In genomic region chr14:59407246-59407615, GRCh38 we compare ENCODE assay signal across 11 cellular contexts. TPM values are rescaled to one million over a fixed set of nuclear protein-coding genes. Genes with fewer than 3 reads are reported as not detected.
DNase-seq lines count a peak whose midpoint lies in the region; ATAC-seq and TF ChIP-seq lines count a peak whose summit lies in the region.
"Had no signal": no experiment of that assay in that cellular context is flagged by ENCODE, and none has a peak within 500 bp of the region (broad histone marks: within the 10 kb centered on the region; RNA-seq: fewer than 3 reads in every experiment).

No MANE protein-coding gene starts in this region.

- no peak for ATAC-seq in HG03280 (IDR thresholded peaks at IDR 0.05; ENCODE audit: unreplicated experiment)
- no peak for ATAC-seq in GM18520 (IDR thresholded peaks at IDR 0.05; ENCODE audit: unreplicated experiment)
- ATAC-seq: HCT116 had no signal

- DNase-seq in HCEC 1CT (peak; percentile 93), brain pericyte (ENCODE audit: low read depth, low spot score) (peak; percentile 32), left ventricle myocardium inferior (no peak), skeletal muscle cell (ENCODE audit: low read depth) (peak; percentile 86), 8988T (no peak)
- no peak for DNase-seq in activated CD4-positive, alpha-beta T cell treated with anti-CD3 and anti-CD28 coated beads for 4 hours
- DNase-seq: naive B cell, NCI-H2029 treated with DMSO at 0.1 percent for 48 hours had no signal

- intact Hi-C loops in left ventricle myocardium inferior (cut with micrococcal nuclease), result no loop called here

- no peaks in the 10 kb centered on the region for H3K36me3 ChIP-seq in left ventricle myocardium inferior

- H3K9me3 ChIP-seq in left ventricle myocardium inferior (replicated peaks), result peaks cover 6% of the 10 kb centered on the region

- H3K27me3 ChIP-seq in left ventricle myocardium inferior (ENCODE audit: low read depth), result no peaks in the 10 kb centered on the region

- H3K4me3 ChIP-seq in left ventricle myocardium inferior (peak overlapping the region; percentile 0), skeletal muscle cell (ENCODE audit: low read depth, low read length) (no peak overlapping the region)

- TF ChIP-seq CTCF in left ventricle myocardium inferior (IDR thresholded peaks at IDR 0.05; ENCODE audit: borderline replicate concordance), result no peak

- H3K4me1 ChIP-seq in left ventricle myocardium inferior, result peaks cover 21% of the 10 kb centered on the region

- H3K27ac ChIP-seq in left ventricle myocardium inferior (replicated peaks), result peak overlapping the region; percentile 81

RNA-seq across cellular contexts. Expression of gene GPR135, which starts 57.9 kb away (rescaled TPM):
- 2.2 TPM for total RNA-seq in left ventricle myocardium inferior

Comparison
In these comparisons a context has a peak if more than half of its experiments do, and no peak if none do; other contexts are left out.
1. DNase-seq: peak in HCEC 1CT (single experiment), brain pericyte (single experiment) and skeletal muscle cell (single experiment); none in left ventricle myocardium inferior (single experiment), activated CD4-positive, alpha-beta T cell treated with anti-CD3 and anti-CD28 coated beads for 4 hours (0 of 2) and 8988T (single experiment).